ENCODE assay signal across 8 cellular contexts in the genomic region with DNA sequence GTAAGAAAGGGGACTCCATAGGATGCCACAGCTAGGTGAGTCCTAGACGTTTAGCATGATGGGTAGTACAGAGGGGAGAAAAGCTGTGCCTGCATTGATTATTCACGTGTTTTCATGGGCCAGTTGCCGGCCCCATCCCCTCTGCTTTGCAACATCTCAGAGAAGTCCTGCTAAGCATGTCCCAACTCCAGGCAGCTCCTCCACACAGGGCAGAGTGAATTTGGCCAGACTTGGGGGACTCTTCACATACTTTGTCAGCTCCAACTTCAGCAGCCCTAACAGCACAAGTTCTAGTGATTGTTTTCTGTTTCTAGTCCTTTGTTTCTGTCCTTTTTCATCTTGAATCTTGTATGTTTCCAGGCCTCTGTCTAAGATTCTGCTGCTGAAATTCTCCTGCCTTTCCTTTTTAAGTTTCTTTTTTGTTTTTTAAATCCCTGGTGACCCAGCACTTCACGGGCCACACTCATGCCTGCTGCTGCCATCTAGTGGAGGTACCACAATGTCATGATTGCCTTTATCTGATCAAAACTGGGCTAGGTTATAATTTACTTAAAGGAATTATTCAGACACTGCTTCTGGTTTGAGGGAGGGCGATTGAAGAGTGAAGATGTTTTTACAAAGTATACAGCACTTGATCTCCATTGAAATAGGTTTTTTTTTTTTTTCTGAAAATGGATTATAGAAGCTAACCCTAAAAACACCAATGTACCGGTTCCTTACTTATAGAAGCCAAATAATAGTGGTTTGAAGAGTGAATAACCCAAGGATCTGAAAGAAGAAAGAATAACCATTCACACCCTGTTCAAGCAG.
DNase-seq lines count a peak whose midpoint lies in the region; ATAC-seq and TF ChIP-seq lines count a peak whose summit lies in the region.

No MANE protein-coding gene starts in this region.

- no peak overlapping the region for H2AFZ ChIP-seq in trophoblast cell (ENCODE audit: insufficient read depth, low read length, poor library complexity)

- H2AK5ac ChIP-seq in trophoblast cell (ENCODE audit: low read length): no peak overlapping the region

- no peak overlapping the region for H4K12ac ChIP-seq in trophoblast cell (ENCODE audit: low read depth, low read length)

- no peaks in the 10 kb centered on the region for H3K27me3 ChIP-seq in gastroesophageal sphincter
- no peaks in the 10 kb centered on the region for H3K27me3 ChIP-seq in trophoblast cell (ENCODE audit: insufficient read depth, low read length)

- no peak overlapping the region for H3K18ac ChIP-seq in trophoblast cell (ENCODE audit: low read length)

- no peak overlapping the region for H2BK120ac ChIP-seq in trophoblast cell (ENCODE audit: insufficient read depth, low read length, poor library complexity)

- H3K4ac ChIP-seq in trophoblast cell (ENCODE audit: low read depth, low read length): no peak overlapping the region

- in situ Hi-C loops in KBM-7 (cut with MboI; ENCODE audit: low pct_unique_long_range_greater_than_20kb, low sequenced_read_pairs): no loop called here

- H2BK12ac ChIP-seq in trophoblast cell (ENCODE audit: low read length): no peak overlapping the region

- H3K9ac ChIP-seq in trophoblast cell (ENCODE audit: low read length): no peak overlapping the region

- no peak overlapping the region for H4K8ac ChIP-seq in trophoblast cell (ENCODE audit: low read depth, low read length)

- H3K4me1 ChIP-seq in gastroesophageal sphincter (peaks cover 0 to 14% (median 0%) of the 10 kb centered on the region in 3 donors), trophoblast cell (ENCODE audit: control insufficient read depth in 1 of 2, insufficient read depth in 2 of 2, low read length in 2 of 2) (no peaks in the 10 kb centered on the region)

- no peak overlapping the region for H3K4me3 ChIP-seq in gastroesophageal sphincter
- no peak overlapping the region for H3K4me3 ChIP-seq in trophoblast cell (ENCODE audit: low read depth, low read length)

- TF ChIP-seq POLR2A in gastroesophageal sphincter (IDR thresholded peaks at IDR 0.05): no peak

- H2BK5ac ChIP-seq in trophoblast cell (ENCODE audit: low read depth, low read length, poor library complexity): no peak overlapping the region

- H3K9me3 ChIP-seq in gastroesophageal sphincter (no peaks in the 10 kb centered on the region), trophoblast cell (ENCODE audit: insufficient read depth, low read depth, low read length) (no peaks in the 10 kb centered on the region)

- H3K79me1 ChIP-seq in trophoblast cell (ENCODE audit: low read length): no peaks in the 10 kb centered on the region

- peak; percentile 49 for DNase-seq in NCI-H82 (lab: John Stamatoyannopoulos, UW)
- DNase-seq in NCI-H82 treated with DMSO at 0.1 percent for 48 hours (lab: John Stamatoyannopoulos, UW; ENCODE audit: unreplicated experiment): no peak
- DNase-seq in KBM-7: peak; percentile 46
- peak; percentile 6 for DNase-seq in activated CD4-positive, alpha-beta T cell treated with anti-CD3 and anti-CD28 coated beads, Interleukin-2, amount 50 U/mL, for 1 hour
- peak; percentile 34 to 68 for DNase-seq in trophoblast cell
- DNase-seq in middle frontal gyrus (ENCODE audit: extremely low spot score, low spot score): no peak

- no peak overlapping the region for H4K91ac ChIP-seq in trophoblast cell (ENCODE audit: low read depth, low read length)

- H3K14ac ChIP-seq in trophoblast cell (ENCODE audit: low read length): no peak overlapping the region

- H3K79me2 ChIP-seq in trophoblast cell (ENCODE audit: control insufficient read depth, insufficient read depth, low read length, poor library complexity): no peaks in the 10 kb centered on the region

- peak; percentile 85 for ATAC-seq in GM21529 (IDR thresholded peaks at IDR 0.05; ENCODE audit: unreplicated experiment)
- peak; percentile 71 for ATAC-seq in gastroesophageal sphincter

- no peak for TF ChIP-seq EP300 in gastroesophageal sphincter (IDR thresholded peaks at IDR 0.05)

- no peak overlapping the region for H3K23ac ChIP-seq in trophoblast cell (ENCODE audit: low read length)

- H3K36me3 ChIP-seq in gastroesophageal sphincter: no peaks in the 10 kb centered on the region
- H3K36me3 ChIP-seq in trophoblast cell (ENCODE audit: control insufficient read depth in 1 of 2, insufficient read depth in 2 of 2, low read length in 2 of 2): no peaks in the 10 kb centered on the region

- no peak overlapping the region for H3K4me2 ChIP-seq in trophoblast cell (ENCODE audit: low read length)

- peak; percentile 59 to 83 (median 72) for TF ChIP-seq CTCF in gastroesophageal sphincter (IDR thresholded peaks at IDR 0.05)

- H3K27ac ChIP-seq in gastroesophageal sphincter: peak overlapping the region in 3 of 4 donors; percentile 49 to 61 (median 59)
- no peak overlapping the region for H3K27ac ChIP-seq in trophoblast cell (ENCODE audit: low read depth, low read length)

- WGBS in gastroesophageal sphincter (ENCODE audit: low coverage in 1 of 2), 2 donors: 36 to 47% methylated on average over 3 to 6 of the region's 6 CpGs
- no CpG with 5 or more reads among the region's 6 CpGs for WGBS in trophoblast cell (ENCODE audit: extremely low coverage, insufficient coverage, insufficient read length)

Comparison
In these comparisons a context has a peak if more than half of its experiments do, and no peak if none do; other contexts are left out.
1. DNase-seq: peak in NCI-H82 (single experiment), KBM-7 (single experiment), activated CD4-positive, alpha-beta T cell treated with anti-CD3 and anti-CD28 coated beads, Interleukin-2, amount 50 U/mL, for 1 hour (single experiment) and trophoblast cell (2 of 2); none in NCI-H82 treated with DMSO at 0.1 percent for 48 hours (single experiment) and middle frontal gyrus (single experiment).